ENCODE assay signal across 13 cellular contexts in genomic region chr3:194045289-194045688, GRCh38.
DNase-seq lines count a peak whose midpoint lies in the region; ATAC-seq and TF ChIP-seq lines count a peak whose summit lies in the region.
"Had no signal": no experiment of that assay in that cellular context is flagged by ENCODE, and none has a peak within 500 bp of the region (broad histone marks: within the 10 kb centered on the region; RNA-seq: fewer than 3 reads in every experiment).

No MANE protein-coding gene starts in this region.

- TF ChIP-seq CTCF in GM10266 (IDR thresholded peaks at IDR 0.05; ENCODE audit: control insufficient read depth, insufficient read depth, low read depth, missing control alignments), result no peak

- DNase-seq in GM10266 (ENCODE audit: extremely low spot score) (peak; percentile 44), NCI-H2107 (lab: John Stamatoyannopoulos, UW) (no peak), NCI-H187 treated with DMSO at 0.1 percent for 48 hours (lab: John Stamatoyannopoulos, UW) (no peak), A172 (ENCODE audit: low spot score) (no peak), COR-L47 (lab: John Stamatoyannopoulos, UW) (no peak)
- DNase-seq: effector CD8-positive, alpha-beta T cell; NCI-H1092; NCI-H524 treated with DMSO at 0.1 percent for 48 hours; Right ventricle myocardium superior; stimulated activated CD4-positive, alpha-beta T cell treated with anti-CD3 and anti-CD28 coated beads, Interleukin-4, amount 100 ng/mL, for 1 hour had no signal

- ATAC-seq in GM19324 (IDR thresholded peaks at IDR 0.05; ENCODE audit: low FRiP score, unreplicated experiment) (peak; percentile 68), HG02678 (IDR thresholded peaks at IDR 0.05; ENCODE audit: unreplicated experiment) (peak; percentile 63), HG03442 (IDR thresholded peaks at IDR 0.05; ENCODE audit: unreplicated experiment) (peak; percentile 91)
